12 cellular contexts compared by ENCODE assay signal in the genomic region with DNA sequence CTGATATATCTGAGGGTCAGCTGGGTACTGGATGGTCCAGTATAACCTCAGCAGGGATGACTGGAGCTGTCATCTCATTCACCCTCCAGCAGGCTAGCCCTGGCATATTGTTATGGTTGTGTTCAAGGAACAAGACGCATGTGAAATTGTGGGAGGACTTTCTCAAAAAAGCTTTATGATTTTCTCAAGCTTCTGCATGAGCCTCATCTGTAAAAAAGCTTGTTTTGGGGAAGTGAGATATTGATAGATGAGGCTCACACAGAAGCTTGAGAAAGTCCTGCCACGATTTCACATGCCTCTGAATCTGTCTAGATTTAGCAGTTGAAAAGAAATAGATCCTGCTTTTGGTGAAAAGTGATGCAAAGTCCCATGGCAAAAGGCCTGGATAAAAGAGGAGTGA.
DNase-seq lines count a peak whose midpoint lies in the region; ATAC-seq and TF ChIP-seq lines count a peak whose summit lies in the region.
"Had no signal": no experiment of that assay in that cellular context is flagged by ENCODE, and none has a peak within 500 bp of the region (broad histone marks: within the 10 kb centered on the region; RNA-seq: fewer than 3 reads in every experiment).

No MANE protein-coding gene starts in this region.

- no peaks in the 10 kb centered on the region for H3K9me3 ChIP-seq in A673 (ENCODE audit: low read depth, low read length, poor library complexity, severe bottlenecking)
- H3K9me3 ChIP-seq: SJSA1 had no signal

- POLR2A ChIA-PET in A673 (lab: Charles Lee; ENCODE audit: low non-redundant PET), result no interaction called here

- no peaks in the 10 kb centered on the region for H3K4me1 ChIP-seq in A673 (ENCODE audit: insufficient read depth, low read length, poor library complexity, severe bottlenecking)

- no peak for TF ChIP-seq CTCF in A673 (conservative IDR thresholded peaks at IDR 0.05; ENCODE audit: low read depth, low read length)

- ATAC-seq in GM18909 (IDR thresholded peaks at IDR 0.05; ENCODE audit: poor library complexity, unreplicated experiment) (peak; percentile 67), GM21717 (IDR thresholded peaks at IDR 0.05; ENCODE audit: unreplicated experiment) (peak; percentile 68), HG03196 (IDR thresholded peaks at IDR 0.05; ENCODE audit: unreplicated experiment) (peak; percentile 54)

- H3K27me3 ChIP-seq in A673 (replicated peaks; ENCODE audit: insufficient read depth, low read depth, low read length, poor library complexity), result peaks cover 18% of the 10 kb centered on the region
- H3K27me3 ChIP-seq: SJSA1 had no signal

- intact Hi-C loops in A673 (cut with micrococcal nuclease; ENCODE audit: unreplicated experiment), result no loop called here

- CTCF ChIA-PET in A673 (lab: Charles Lee), result no interaction called here

- no TSS peak for BruUV-seq in A673 (replicated peaks; lab: Mats Ljungman, UMichigan)

- H3K27ac ChIP-seq in A673 (ENCODE audit: low read depth, low read length, poor library complexity, severe bottlenecking), result no peak overlapping the region
- H3K27ac ChIP-seq: SJSA1 had no signal

- H3K36me3 ChIP-seq in A673 (ENCODE audit: insufficient read depth, low read length, poor library complexity, severe bottlenecking), result no peaks in the 10 kb centered on the region
- H3K36me3 ChIP-seq: SJSA1 had no signal

- DNase-seq in mesenteric fat pad (ENCODE audit: low spot score), result no peak
- DNase-seq in HCEC 1CT, result no peak
- no peak for DNase-seq in DMS 273 treated with DMSO at 0.1 percent for 48 hours (lab: John Stamatoyannopoulos, UW)
- DNase-seq in A673 (ENCODE audit: low spot score), result no peak
- DNase-seq: activated CD4-positive, alpha-beta memory T cell treated with anti-CD3 and anti-CD28 coated beads, Interleukin-2, amount 10 ng/mL, durations not matched to agents 7 days and 5 days; anterior cingulate cortex; NCI-H2029 treated with DMSO at 0.1 percent for 48 hours; occipital lobe had no signal

- no peak overlapping the region for H3K4me3 ChIP-seq in A673 (ENCODE audit: low read depth, low read length, poor library complexity, severe bottlenecking)
- H3K4me3 ChIP-seq: SJSA1 had no signal
